Comparison of ENCODE assay signal across 22 cellular contexts in the genomic region with DNA sequence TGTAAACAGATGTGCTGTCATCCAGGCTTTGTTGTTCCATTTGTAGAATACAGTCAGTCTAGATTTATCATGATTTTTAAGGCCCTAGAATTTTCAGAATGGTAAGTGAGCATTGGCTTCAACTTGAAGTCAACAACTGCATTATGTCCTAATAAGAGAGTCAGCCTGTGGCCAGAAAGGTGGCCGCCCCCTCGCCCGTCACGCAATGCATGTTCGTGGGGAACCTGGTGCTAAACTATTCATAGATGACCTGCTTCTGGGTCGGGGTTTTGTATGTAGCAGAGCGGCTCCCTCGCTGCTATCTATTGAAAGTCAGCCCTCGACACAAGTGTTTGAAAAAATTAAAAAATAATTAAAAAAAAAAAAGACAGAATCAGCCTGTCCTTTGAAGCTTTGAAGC.
"Had no signal": no experiment of that assay in that cellular context is flagged by ENCODE, and none has a peak within 500 bp of the region (broad histone marks: within the 10 kb centered on the region; RNA-seq: fewer than 3 reads in every experiment).

No MANE protein-coding gene starts in this region.

- DNase-seq: dorsolateral prefrontal cortex; effector CD4-positive, alpha-beta T cell; head of caudate nucleus; left cardiac atrium; mammary epithelial cell; midbrain; naive thymus-derived CD4-positive, alpha-beta T cell; stimulated activated CD4-positive, alpha-beta T cell treated with anti-CD3 and anti-CD28 coated beads, Interleukin-2, amount 100 ng/mL, for 24 hours; stimulated activated CD4-positive, alpha-beta T cell treated with anti-CD3 and anti-CD28 coated beads, Interleukin-4, amount 100 ng/mL, for 24 hours; stimulated activated naive CD8-positive, alpha-beta T cell treated with anti-CD3 and anti-CD28 coated beads, Interleukin-15, amount 100 ng/mL, for 72 hours; transverse colon had no signal

- H3K27me3 Mint-ChIP-seq: naive thymus-derived CD4-positive, alpha-beta T cell; progenitor cell of endocrine pancreas; stimulated activated naive CD8-positive, alpha-beta T cell treated with anti-CD3 and anti-CD28 coated beads, Interleukin-15, amount 100 ng/mL, for 72 hours had no signal

- H3K36me3 ChIP-seq: neural progenitor cell had no signal

- H3K4me3 ChIP-seq: dorsolateral prefrontal cortex, left lung, neural progenitor cell, right atrium auricular region, smooth muscle cell, suprapubic skin, transverse colon, vagina had no signal

- ATAC-seq: left cardiac atrium; naive thymus-derived CD4-positive, alpha-beta T cell; sciatic nerve had no signal

- H3K9me3 Mint-ChIP-seq: nephron; neural progenitor cell; stimulated activated effector memory CD8-positive, alpha-beta T cell treated with anti-CD3 and anti-CD28 coated beads, Interleukin-12 subunit alpha, Interleukin-12 subunit beta, amount 100 ng/mL, for 72 hours; stimulated activated naive CD8-positive, alpha-beta T cell treated with anti-CD3 and anti-CD28 coated beads, Interleukin-15, amount 100 ng/mL, for 72 hours had no signal

- H3K9me3 ChIP-seq: left lung, right atrium auricular region, suprapubic skin, transverse colon, vagina had no signal

- H3K4me1 Mint-ChIP-seq: nephron had no signal

- H3K27me3 ChIP-seq: dorsolateral prefrontal cortex, left lung, neural progenitor cell, right atrium auricular region, suprapubic skin, transverse colon, vagina had no signal

- H3K27ac Mint-ChIP-seq: nephron; neural progenitor cell; progenitor cell of endocrine pancreas; stimulated activated effector memory CD8-positive, alpha-beta T cell treated with anti-CD3 and anti-CD28 coated beads, Interleukin-12 subunit alpha, Interleukin-12 subunit beta, amount 100 ng/mL, for 72 hours had no signal

- H3K4me3 Mint-ChIP-seq: nephron; neural progenitor cell; stimulated activated effector memory CD8-positive, alpha-beta T cell treated with anti-CD3 and anti-CD28 coated beads, Interleukin-12 subunit alpha, Interleukin-12 subunit beta, amount 100 ng/mL, for 72 hours had no signal

- H3K27ac ChIP-seq: dorsolateral prefrontal cortex, neural progenitor cell, parathyroid adenoma, right atrium auricular region, suprapubic skin, vagina had no signal
